Comparison of ENCODE assay signal across 3 cellular contexts in genomic region chr18:52283927-52284326, GRCh38.
TF ChIP-seq lines count a peak whose summit lies in the region.

No MANE protein-coding gene starts in this region.

TF ChIP-seq in liver, 16 proteins besides CTCF, POLR2A, EP300 and RAD21:
- TF ChIP-seq SP1 (IDR thresholded peaks at IDR 0.05) (peak; percentile 27), YY1 (IDR thresholded peaks at IDR 0.05) (peak; percentile 57), TAF1 (conservative IDR thresholded peaks at IDR 0.05) (no peak), HNF4A (conservative IDR thresholded peaks at IDR 0.05) (peak; percentile 21 to 49), RXRA (IDR thresholded peaks at IDR 0.05) (peak in 1 of 2 donors; percentile 23)
- TF ChIP-seq, protein P1, sequence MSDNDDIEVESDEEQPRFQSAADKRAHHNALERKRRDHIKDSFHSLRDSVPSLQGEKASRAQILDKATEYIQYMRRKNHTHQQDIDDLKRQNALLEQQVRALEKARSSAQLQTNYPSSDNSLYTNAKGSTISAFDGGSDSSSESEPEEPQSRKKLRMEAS (IDR thresholded peaks at IDR 0.05): peak; percentile 12
- TF ChIP-seq, protein P2, sequence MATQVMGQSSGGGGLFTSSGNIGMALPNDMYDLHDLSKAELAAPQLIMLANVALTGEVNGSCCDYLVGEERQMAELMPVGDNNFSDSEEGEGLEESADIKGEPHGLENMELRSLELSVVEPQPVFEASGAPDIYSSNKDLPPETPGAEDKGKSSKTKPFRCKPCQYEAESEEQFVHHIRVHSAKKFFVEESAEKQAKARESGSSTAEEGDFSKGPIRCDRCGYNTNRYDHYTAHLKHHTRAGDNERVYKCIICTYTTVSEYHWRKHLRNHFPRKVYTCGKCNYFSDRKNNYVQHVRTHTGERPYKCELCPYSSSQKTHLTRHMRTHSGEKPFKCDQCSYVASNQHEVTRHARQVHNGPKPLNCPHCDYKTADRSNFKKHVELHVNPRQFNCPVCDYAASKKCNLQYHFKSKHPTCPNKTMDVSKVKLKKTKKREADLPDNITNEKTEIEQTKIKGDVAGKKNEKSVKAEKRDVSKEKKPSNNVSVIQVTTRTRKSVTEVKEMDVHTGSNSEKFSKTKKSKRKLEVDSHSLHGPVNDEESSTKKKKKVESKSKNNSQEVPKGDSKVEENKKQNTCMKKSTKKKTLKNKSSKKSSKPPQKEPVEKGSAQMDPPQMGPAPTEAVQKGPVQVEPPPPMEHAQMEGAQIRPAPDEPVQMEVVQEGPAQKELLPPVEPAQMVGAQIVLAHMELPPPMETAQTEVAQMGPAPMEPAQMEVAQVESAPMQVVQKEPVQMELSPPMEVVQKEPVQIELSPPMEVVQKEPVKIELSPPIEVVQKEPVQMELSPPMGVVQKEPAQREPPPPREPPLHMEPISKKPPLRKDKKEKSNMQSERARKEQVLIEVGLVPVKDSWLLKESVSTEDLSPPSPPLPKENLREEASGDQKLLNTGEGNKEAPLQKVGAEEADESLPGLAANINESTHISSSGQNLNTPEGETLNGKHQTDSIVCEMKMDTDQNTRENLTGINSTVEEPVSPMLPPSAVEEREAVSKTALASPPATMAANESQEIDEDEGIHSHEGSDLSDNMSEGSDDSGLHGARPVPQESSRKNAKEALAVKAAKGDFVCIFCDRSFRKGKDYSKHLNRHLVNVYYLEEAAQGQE (IDR thresholded peaks at IDR 0.05): no peak

TF ChIP-seq in HepG2, 621 proteins besides CTCF, POLR2A, EP300 and RAD21 (continues in another document):
- TF ChIP-seq ZMAT3 (CRISPR knock-in tag; conservative IDR thresholded peaks at IDR 0.05) (no peak), NKX3-1 (CRISPR knock-in tag; IDR thresholded peaks at IDR 0.05) (no peak), RFXANK (CRISPR knock-in tag; IDR thresholded peaks at IDR 0.05) (no peak), ZNF724P (CRISPR knock-in tag; IDR thresholded peaks at IDR 0.05; ENCODE audit: borderline replicate concordance) (no peak), BHLHE40 (IDR thresholded peaks at IDR 0.05; ENCODE audit: low read length) (no peak), ZNF878 (CRISPR knock-in tag; IDR thresholded peaks at IDR 0.05) (no peak), TBX3 (IDR thresholded peaks at IDR 0.05; ENCODE audit: borderline replicate concordance) (no peak), SP5 (CRISPR knock-in tag; IDR thresholded peaks at IDR 0.05; ENCODE audit: borderline replicate concordance, low read depth) (no peak), IRF2 (CRISPR knock-in tag; IDR thresholded peaks at IDR 0.05) (no peak), ARNT (IDR thresholded peaks at IDR 0.05) (no peak), ZNF446 (CRISPR knock-in tag; IDR thresholded peaks at IDR 0.05) (no peak), CREM (IDR thresholded peaks at IDR 0.05) (no peak), CREM (CRISPR knock-in tag; IDR thresholded peaks at IDR 0.05) (no peak), HIVEP1 (CRISPR knock-in tag; IDR thresholded peaks at IDR 0.05) (no peak), NR0B2 (CRISPR knock-in tag; IDR thresholded peaks at IDR 0.05) (no peak)
- TF ChIP-seq, protein P3, sequence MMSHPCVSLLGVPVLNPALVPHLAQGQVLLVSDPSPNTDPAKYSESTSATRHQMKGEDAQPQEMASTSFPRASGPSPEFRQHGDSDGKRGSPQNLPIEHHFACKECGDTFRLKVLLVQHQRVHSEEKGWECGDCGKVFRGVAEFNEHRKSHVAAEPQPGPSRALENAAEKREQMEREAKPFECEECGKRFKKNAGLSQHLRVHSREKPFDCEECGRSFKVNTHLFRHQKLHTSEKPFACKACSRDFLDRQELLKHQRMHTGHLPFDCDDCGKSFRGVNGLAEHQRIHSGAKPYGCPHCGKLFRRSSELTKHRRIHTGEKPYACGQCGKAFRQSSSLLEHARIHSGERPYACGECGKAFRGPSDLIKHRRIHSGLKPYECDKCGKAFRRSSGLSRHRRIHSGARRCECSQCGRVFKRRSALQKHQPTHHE (CRISPR knock-in tag; IDR thresholded peaks at IDR 0.05; ENCODE audit: borderline replicate concordance): no peak
- TF ChIP-seq, protein P4, sequence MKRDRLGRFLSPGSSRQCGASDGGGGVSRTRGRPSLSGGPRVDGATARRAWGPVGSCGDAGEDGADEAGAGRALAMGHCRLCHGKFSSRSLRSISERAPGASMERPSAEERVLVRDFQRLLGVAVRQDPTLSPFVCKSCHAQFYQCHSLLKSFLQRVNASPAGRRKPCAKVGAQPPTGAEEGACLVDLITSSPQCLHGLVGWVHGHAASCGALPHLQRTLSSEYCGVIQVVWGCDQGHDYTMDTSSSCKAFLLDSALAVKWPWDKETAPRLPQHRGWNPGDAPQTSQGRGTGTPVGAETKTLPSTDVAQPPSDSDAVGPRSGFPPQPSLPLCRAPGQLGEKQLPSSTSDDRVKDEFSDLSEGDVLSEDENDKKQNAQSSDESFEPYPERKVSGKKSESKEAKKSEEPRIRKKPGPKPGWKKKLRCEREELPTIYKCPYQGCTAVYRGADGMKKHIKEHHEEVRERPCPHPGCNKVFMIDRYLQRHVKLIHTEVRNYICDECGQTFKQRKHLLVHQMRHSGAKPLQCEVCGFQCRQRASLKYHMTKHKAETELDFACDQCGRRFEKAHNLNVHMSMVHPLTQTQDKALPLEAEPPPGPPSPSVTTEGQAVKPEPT (CRISPR knock-in tag; IDR thresholded peaks at IDR 0.05; ENCODE audit: low read depth): no peak
- TF ChIP-seq, protein P5, sequence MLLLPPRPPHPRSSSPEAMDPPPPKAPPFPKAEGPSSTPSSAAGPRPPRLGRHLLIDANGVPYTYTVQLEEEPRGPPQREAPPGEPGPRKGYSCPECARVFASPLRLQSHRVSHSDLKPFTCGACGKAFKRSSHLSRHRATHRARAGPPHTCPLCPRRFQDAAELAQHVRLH (CRISPR knock-in tag; IDR thresholded peaks at IDR 0.05; ENCODE audit: borderline replicate concordance, low read depth): no peak

TF ChIP-seq in GM12878, 131 proteins besides CTCF, POLR2A, EP300 and RAD21:
- TF ChIP-seq IKZF1 (conservative IDR thresholded peaks at IDR 0.05): peak; percentile 32
- no peak for TF ChIP-seq SMAD1 (IDR thresholded peaks at IDR 0.05; ENCODE audit: low read depth, partially characterized antibody)
